ENCODE assay signal across 8 cellular contexts in the genomic region with DNA sequence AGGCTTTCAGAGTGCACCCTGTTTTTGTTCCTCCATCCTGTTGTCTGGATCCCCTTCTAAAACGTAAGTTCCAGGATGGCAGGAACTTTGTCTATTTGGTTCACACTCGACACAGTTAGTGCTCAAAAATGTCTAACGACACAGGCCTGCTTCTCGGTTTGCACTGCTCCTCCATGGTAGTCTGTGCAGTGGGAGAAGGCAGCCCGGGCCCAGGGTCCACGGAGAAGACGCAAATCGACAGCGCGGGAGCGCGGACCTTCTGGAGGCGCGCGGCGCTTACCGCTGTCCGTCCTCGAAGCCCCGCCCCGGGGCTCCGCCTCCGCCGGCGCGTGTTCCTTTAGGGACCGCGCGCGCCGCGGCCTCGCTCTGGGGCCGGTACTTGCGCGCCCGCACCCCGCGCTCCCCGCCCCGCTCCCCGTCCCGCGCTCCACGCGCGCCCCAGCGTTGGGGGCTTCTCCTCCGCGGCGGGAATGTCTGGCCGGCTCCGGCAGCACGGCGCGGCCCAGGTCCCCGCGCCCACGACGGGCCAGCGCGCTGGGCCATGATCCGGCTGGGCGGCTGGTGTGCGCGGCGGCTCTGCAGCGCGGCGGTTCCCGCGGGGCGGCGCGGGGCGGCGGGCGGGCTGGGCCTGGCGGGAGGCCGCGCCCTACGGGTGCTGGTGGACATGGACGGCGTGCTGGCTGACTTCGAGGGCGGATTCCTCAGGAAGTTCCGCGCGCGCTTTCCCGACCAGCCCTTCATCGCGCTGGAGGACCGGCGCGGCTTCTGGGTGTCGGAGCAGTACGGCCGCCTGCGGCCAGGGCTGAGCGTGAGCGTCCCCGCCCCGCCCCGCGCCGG. TPM values are rescaled to one million over a fixed set of nuclear protein-coding genes. Genes with fewer than 3 reads are reported as not detected.
DNase-seq lines count a peak whose midpoint lies in the region; ATAC-seq and TF ChIP-seq lines count a peak whose summit lies in the region.

Gene NT5M, plus strand, starts transcription at position 364 of the 837 bp plus-strand sequence. Its CDS starts 178 bp downstream, at position 542.

- H3K4me1 ChIP-seq in SK-N-SH (ENCODE audit: control insufficient read depth in 1 of 2, insufficient read depth in 2 of 2, low read depth in 1 of 2, low read length in 1 of 2) (peaks cover 7 to 18% of the 10 kb centered on the region in 2 experiments; a peak in 2 of 4 replicates), trophoblast cell (ENCODE audit: control insufficient read depth in 1 of 2, insufficient read depth in 2 of 2, low read length in 2 of 2) (peaks cover 5 to 7% of the 10 kb centered on the region in 2 experiments)

- no peak within 1 kb of the TSS for H2BK12ac ChIP-seq in trophoblast cell (ENCODE audit: low read length)

- no peaks in the 10 kb centered on the region for H3K9me2 ChIP-seq in SK-N-SH

- WGBS in SK-N-SH (ENCODE audit: low lambda C conversion rate), result 3% methylated on average over 4 of the region's 107 CpGs
- no CpG with 5 or more reads among the region's 107 CpGs for WGBS in trophoblast cell (ENCODE audit: extremely low coverage, insufficient coverage, insufficient read length)

- peak within 1 kb of the TSS; percentile 84 for H3K4me3 Mint-ChIP-seq in activated naive CD8-positive, alpha-beta T cell treated with anti-CD3 and anti-CD28 coated beads for 36 hours
- H3K4me3 Mint-ChIP-seq in type B pancreatic cell, result peak within 1 kb of the TSS; percentile 93

- peak within 1 kb of the TSS; percentile 58 to 83 for H3K4me3 ChIP-seq in SK-N-SH (ENCODE audit: low read depth in 2 of 2, low read length in 1 of 2)
- peak within 1 kb of the TSS; percentile 82 for H3K4me3 ChIP-seq in trophoblast cell (ENCODE audit: low read depth, low read length)

- H3K79me1 ChIP-seq in trophoblast cell (ENCODE audit: low read length), result peaks cover 5% of the 10 kb centered on the region

- H4K8ac ChIP-seq in trophoblast cell (ENCODE audit: low read depth, low read length), result peak within 1 kb of the TSS; percentile 87

- H2AK5ac ChIP-seq in trophoblast cell (ENCODE audit: low read length), result no peak within 1 kb of the TSS

- no peaks in the 10 kb centered on the region for H3K9me3 Mint-ChIP-seq in activated naive CD8-positive, alpha-beta T cell treated with anti-CD3 and anti-CD28 coated beads for 36 hours
- H3K9me3 Mint-ChIP-seq in type B pancreatic cell, result no peaks in the 10 kb centered on the region

- peak within 1 kb of the TSS; percentile 92 for H3K14ac ChIP-seq in trophoblast cell (ENCODE audit: low read length)

- H3K9me3 ChIP-seq in SK-N-SH (no peaks in the 10 kb centered on the region), trophoblast cell (ENCODE audit: insufficient read depth, low read depth, low read length) (no peaks in the 10 kb centered on the region)

- H3K9ac ChIP-seq in SK-N-SH (peak within 1 kb of the TSS; percentile 64), trophoblast cell (ENCODE audit: low read length) (peak within 1 kb of the TSS; percentile 36)

- H2AFZ ChIP-seq in SK-N-SH (ENCODE audit: low read depth), result peak within 1 kb of the TSS; percentile 78
- peak within 1 kb of the TSS; percentile 94 for H2AFZ ChIP-seq in trophoblast cell (ENCODE audit: insufficient read depth, low read length, poor library complexity)

- H3K23ac ChIP-seq in trophoblast cell (ENCODE audit: low read length), result no peak within 1 kb of the TSS

- ATAC-seq in GM21528 (IDR thresholded peaks at IDR 0.05; ENCODE audit: low FRiP score, unreplicated experiment), result peak; percentile 63

- no peaks in the 10 kb centered on the region for H3K27me3 Mint-ChIP-seq in activated naive CD8-positive, alpha-beta T cell treated with anti-CD3 and anti-CD28 coated beads for 36 hours
- H3K27me3 Mint-ChIP-seq in type B pancreatic cell, result peaks cover 3% of the 10 kb centered on the region

- no peak within 1 kb of the TSS for H2BK5ac ChIP-seq in trophoblast cell (ENCODE audit: low read depth, low read length, poor library complexity)

- peak within 1 kb of the TSS; percentile 15 for H3K4ac ChIP-seq in trophoblast cell (ENCODE audit: low read depth, low read length)

- POLR2A ChIA-PET in SK-N-SH (lab: Yijun Ruan, JAX), result no interaction called here

- H3K18ac ChIP-seq in trophoblast cell (ENCODE audit: low read length), result no peak within 1 kb of the TSS

- H3K36me3 ChIP-seq in SK-N-SH (replicated peaks in 1 of 2; ENCODE audit: control insufficient read depth in 1 of 2, insufficient read depth in 2 of 2, low read length in 1 of 2) (no peaks in the 10 kb centered on the region), trophoblast cell (ENCODE audit: control insufficient read depth in 1 of 2, insufficient read depth in 2 of 2, low read length in 2 of 2) (no peaks in the 10 kb centered on the region)

- peaks cover 8% of the 10 kb centered on the region for H3F3A ChIP-seq in SK-N-SH (replicated peaks; ENCODE audit: insufficient read depth)

- no peaks in the 10 kb centered on the region for H4K20me1 ChIP-seq in SK-N-SH (ENCODE audit: insufficient read depth)

- DNase-seq in D341Med (ENCODE audit: low spot score) (peak; percentile 90), M059J (ENCODE audit: low read depth) (peak; percentile 63), SK-N-SH (peak; percentile 95), cardiac septum (ENCODE audit: low spot score) (peak; percentile 91), trophoblast cell (peak; percentile 53 to 74), type B pancreatic cell (ENCODE audit: extremely low spot score, unreplicated experiment) (peak; percentile 81)
- DNase-seq in activated naive CD8-positive, alpha-beta T cell treated with anti-CD3 and anti-CD28 coated beads for 36 hours, result peak; percentile 83

- H3K79me2 ChIP-seq in SK-N-SH (ENCODE audit: insufficient read depth), result no peaks in the 10 kb centered on the region
- peaks cover 6% of the 10 kb centered on the region for H3K79me2 ChIP-seq in trophoblast cell (ENCODE audit: control insufficient read depth, insufficient read depth, low read length, poor library complexity)

- H3K27ac Mint-ChIP-seq in activated naive CD8-positive, alpha-beta T cell treated with anti-CD3 and anti-CD28 coated beads for 36 hours, result peak within 1 kb of the TSS; percentile 89
- H3K27ac Mint-ChIP-seq in type B pancreatic cell, result peak within 1 kb of the TSS; percentile 31

- CTCF ChIA-PET in SK-N-SH (lab: Yijun Ruan, JAX), result no interaction called here

- peaks cover 34% of the 10 kb centered on the region for H3K4me1 Mint-ChIP-seq in activated naive CD8-positive, alpha-beta T cell treated with anti-CD3 and anti-CD28 coated beads for 36 hours
- peaks cover 12% of the 10 kb centered on the region for H3K4me1 Mint-ChIP-seq in type B pancreatic cell (ENCODE audit: unreplicated experiment)

- no peak for TF ChIP-seq CTCF in SK-N-SH (IDR thresholded peaks at IDR 0.05)
- no peak for TF ChIP-seq CTCF in type B pancreatic cell (conservative IDR thresholded peaks at IDR 0.05)

- no peak for TF ChIP-seq RAD21 in SK-N-SH (IDR thresholded peaks at IDR 0.05; ENCODE audit: low read length)

- peak within 1 kb of the TSS; percentile 92 for H4K12ac ChIP-seq in trophoblast cell (ENCODE audit: low read depth, low read length)

- H2BK120ac ChIP-seq in trophoblast cell (ENCODE audit: insufficient read depth, low read length, poor library complexity), result peak within 1 kb of the TSS; percentile 54

- H3K27me3 ChIP-seq in SK-N-SH (ENCODE audit: insufficient read depth), result no peaks in the 10 kb centered on the region
- H3K27me3 ChIP-seq in trophoblast cell (ENCODE audit: insufficient read depth, low read length), result peaks cover 5% of the 10 kb centered on the region

- intact Hi-C loops in cardiac septum (cut with DNase I), result loop anchor here (10.0 kb wide), 1 partner anchor 298 kb away; no protein-coding TSS in a partner anchor

- TF ChIP-seq EP300 in SK-N-SH (IDR thresholded peaks at IDR 0.05; ENCODE audit: borderline replicate concordance in 1 of 2, low read depth in 1 of 2, low read length in 1 of 2), result no peak

- peak within 1 kb of the TSS; percentile 79 for H4K91ac ChIP-seq in trophoblast cell (ENCODE audit: low read depth, low read length)

- H3K4me2 ChIP-seq in SK-N-SH, result peak within 1 kb of the TSS; percentile 92
- H3K4me2 ChIP-seq in trophoblast cell (ENCODE audit: low read length), result peak within 1 kb of the TSS; percentile 75

- H3K27ac ChIP-seq in SK-N-SH (ENCODE audit: low read depth in 2 of 2, low read length in 1 of 2) (peak within 1 kb of the TSS; percentile 7 to 83; a peak in 3 of 4 replicates), trophoblast cell (ENCODE audit: low read depth, low read length) (no peak within 1 kb of the TSS)

- H3K36me3 Mint-ChIP-seq in activated naive CD8-positive, alpha-beta T cell treated with anti-CD3 and anti-CD28 coated beads for 36 hours, result peaks cover 5% of the 10 kb centered on the region
- H3K36me3 Mint-ChIP-seq in type B pancreatic cell, result no peaks in the 10 kb centered on the region

TF ChIP-seq in SK-N-SH, 30 proteins besides CTCF, POLR2A, EP300 and RAD21 (continues in another document):
- TF ChIP-seq CHD2 (IDR thresholded peaks at IDR 0.05; ENCODE audit: low read length, partially characterized antibody) (peak; percentile 18), MXI1 (IDR thresholded peaks at IDR 0.05; ENCODE audit: low read depth, low read length) (peak; percentile 75; the same call in 1 of the 2 replicates), TAF1 (IDR thresholded peaks at IDR 0.05; ENCODE audit: borderline replicate concordance, low read depth, low read length) (peak; percentile 57; the same call in 1 of the 2 replicates), POLR2AphosphoS5 (IDR thresholded peaks at IDR 0.05; ENCODE audit: low read depth, low read length) (peak; percentile 63; the same call in 1 of the 2 replicates), MAX (IDR thresholded peaks at IDR 0.05; ENCODE audit: low read depth) (peak; percentile 77; the same call in 1 of the 2 replicates)

RNA-seq across cellular contexts. Expression of gene NT5M, which starts in this region (rescaled TPM):
- 1.6 and 1.8 TPM in 2 replicates for total RNA-seq in M059J (2014; rRNA removed; shearing (Covaris generic))
- polyA plus RNA-seq in SK-N-SH (2012; rRNA removed), result 3.3 and 3.9 TPM in 2 replicates
- polyA plus RNA-seq in SK-N-SH (2012; cell fraction: cytosol; rRNA removed), result 1.6 and 2.4 TPM in 2 replicates
- 4.1 and 5.3 TPM in 2 replicates for polyA plus RNA-seq in SK-N-SH (2012; cell fraction: nucleus; rRNA removed)
- total RNA-seq in activated naive CD8-positive, alpha-beta T cell treated with anti-CD3 and anti-CD28 coated beads for 36 hours, result 1 to 10 TPM; 6.1 to 6.5 TPM
- total RNA-seq in cardiac septum (7.5 TPM), type B pancreatic cell (ENCODE audit: low replicate concordance) (0.90 and 5.9 TPM in 2 replicates)
- 0.96 and 1.1 TPM in 2 replicates for polyA plus RNA-seq in trophoblast cell (2013)
